ENCODE assay signal across 1 cellular context in the genomic region with DNA sequence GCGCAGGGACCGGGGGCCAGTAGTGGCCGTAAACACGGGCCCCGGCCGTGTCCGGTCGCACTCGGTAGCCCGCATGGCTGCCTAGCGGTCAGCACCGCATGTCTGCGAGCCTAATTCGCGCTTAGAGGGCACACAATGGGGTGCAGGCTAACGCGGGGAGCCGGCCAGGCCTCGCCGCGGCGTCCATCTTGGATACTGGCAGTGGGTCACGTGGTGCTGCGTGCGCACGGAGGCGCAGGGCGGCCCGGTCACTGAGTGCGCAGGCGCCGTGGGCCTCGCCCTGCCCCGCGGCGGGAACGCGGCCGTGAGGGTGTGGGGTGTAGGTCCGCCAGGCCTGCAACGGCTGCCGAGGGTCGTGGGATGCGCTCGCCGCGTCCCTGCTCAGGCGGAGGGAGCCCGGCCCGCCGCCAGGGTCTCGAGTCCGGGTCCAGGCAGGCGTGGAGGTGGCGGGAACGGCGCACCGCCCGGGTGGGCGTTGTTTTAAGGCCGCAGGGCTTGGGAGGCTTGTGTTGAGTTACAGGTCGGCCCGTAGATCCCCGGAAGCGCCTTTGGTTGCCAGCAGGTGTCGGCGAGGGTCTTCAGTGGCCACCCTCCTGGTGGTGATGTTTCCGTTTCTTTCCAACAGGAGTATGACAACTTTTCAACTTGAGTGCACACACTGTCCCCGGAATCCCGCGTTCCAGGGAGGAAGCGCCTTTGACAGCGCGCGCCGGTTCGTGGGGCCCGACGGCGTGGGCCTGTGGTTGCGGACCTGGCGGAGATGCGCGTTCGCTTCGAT.
TF ChIP-seq lines count a peak whose summit lies in the region.

No MANE protein-coding gene starts in this region.

TF ChIP-seq in HCT116, 20 proteins besides CTCF, POLR2A, EP300 and RAD21 (continued from another document):
- TF ChIP-seq SRF (IDR thresholded peaks at IDR 0.05; ENCODE audit: low read depth): no peak; the same call in 1 of the 2 replicates
